ENCODE assay signal across 8 cellular contexts in genomic region chr3:71542548-71543370, GRCh38. TPM values are rescaled to one million over a fixed set of nuclear protein-coding genes. Genes with fewer than 3 reads are reported as not detected.
DNase-seq lines count a peak whose midpoint lies in the region; ATAC-seq and FAIRE-seq lines count a peak whose summit lies in the region.

No MANE protein-coding gene starts in this region.

- peak; percentile 70 for ATAC-seq in GM18517 (IDR thresholded peaks at IDR 0.05; ENCODE audit: unreplicated experiment)
- ATAC-seq in HG02943 (IDR thresholded peaks at IDR 0.05; ENCODE audit: low read depth, unreplicated experiment), result peak; percentile 78

- peak; percentile 22 for DNase-seq in RKO (ENCODE audit: low spot score)
- DNase-seq in mucosa of gallbladder (ENCODE audit: low spot score), result peak; percentile 72
- DNase-seq in activated gamma-delta T cell (lab: John Stamatoyannopoulos, UW), result no peak
- no peak for DNase-seq in NCI-H1930 (lab: John Stamatoyannopoulos, UW)
- DNase-seq in activated T-helper 1 cell treated with anti-CD3 and anti-CD28 coated beads, Interleukin-12 subunit alpha, Interleukin-12 subunit beta, Interleukin-2, Interleukin-4 antibody, amounts not matched to agents 30 ng/mL and 10 ng/mL and 1 ng/mL, durations not matched to agents 14 hours and 24 hours and 36 hours (ENCODE audit: low spot score), result no peak

- no peak overlapping the region for H3K27ac Mint-ChIP-seq in activated T-helper 1 cell treated with anti-CD3 and anti-CD28 coated beads, Interleukin-12 subunit alpha, Interleukin-12 subunit beta, Interleukin-2, Interleukin-4 antibody, amounts not matched to agents 30 ng/mL and 10 ng/mL and 1 ng/mL, durations not matched to agents 14 hours and 24 hours and 36 hours

- no peak overlapping the region for H3K4me3 Mint-ChIP-seq in activated T-helper 1 cell treated with anti-CD3 and anti-CD28 coated beads, Interleukin-12 subunit alpha, Interleukin-12 subunit beta, Interleukin-2, Interleukin-4 antibody, amounts not matched to agents 30 ng/mL and 10 ng/mL and 1 ng/mL, durations not matched to agents 14 hours and 24 hours and 36 hours

- intact Hi-C loops in activated T-helper 1 cell treated with anti-CD3 and anti-CD28 coated beads, Interleukin-12 subunit alpha, Interleukin-12 subunit beta, Interleukin-2, Interleukin-4 antibody, amounts not matched to agents 30 ng/mL and 10 ng/mL and 1 ng/mL, durations not matched to agents 14 hours and 24 hours and 36 hours (cut with micrococcal nuclease), result no loop called here

- FAIRE-seq in endometrium (lab: Jason Lieb, UNC), result peak; percentile 82

- peaks cover 16% of the 10 kb centered on the region for H3K27me3 Mint-ChIP-seq in activated T-helper 1 cell treated with anti-CD3 and anti-CD28 coated beads, Interleukin-12 subunit alpha, Interleukin-12 subunit beta, Interleukin-2, Interleukin-4 antibody, amounts not matched to agents 30 ng/mL and 10 ng/mL and 1 ng/mL, durations not matched to agents 14 hours and 24 hours and 36 hours (ENCODE audit: insufficient read depth)

- H3K9me3 Mint-ChIP-seq in activated T-helper 1 cell treated with anti-CD3 and anti-CD28 coated beads, Interleukin-12 subunit alpha, Interleukin-12 subunit beta, Interleukin-2, Interleukin-4 antibody, amounts not matched to agents 30 ng/mL and 10 ng/mL and 1 ng/mL, durations not matched to agents 14 hours and 24 hours and 36 hours, result no peaks in the 10 kb centered on the region

- H3K4me1 Mint-ChIP-seq in activated T-helper 1 cell treated with anti-CD3 and anti-CD28 coated beads, Interleukin-12 subunit alpha, Interleukin-12 subunit beta, Interleukin-2, Interleukin-4 antibody, amounts not matched to agents 30 ng/mL and 10 ng/mL and 1 ng/mL, durations not matched to agents 14 hours and 24 hours and 36 hours (ENCODE audit: low read depth), result no peaks in the 10 kb centered on the region

- no peaks in the 10 kb centered on the region for H3K36me3 Mint-ChIP-seq in activated T-helper 1 cell treated with anti-CD3 and anti-CD28 coated beads, Interleukin-12 subunit alpha, Interleukin-12 subunit beta, Interleukin-2, Interleukin-4 antibody, amounts not matched to agents 30 ng/mL and 10 ng/mL and 1 ng/mL, durations not matched to agents 14 hours and 24 hours and 36 hours (ENCODE audit: low read depth)

RNA-seq across cellular contexts. Expression of gene FOXP1, which starts 40.8 kb away (rescaled TPM):
- total RNA-seq in mucosa of gallbladder, result 128 TPM
- total RNA-seq in activated T-helper 1 cell treated with anti-CD3 and anti-CD28 coated beads, Interleukin-12 subunit alpha, Interleukin-12 subunit beta, Interleukin-2, Interleukin-4 antibody, amounts not matched to agents 30 ng/mL and 10 ng/mL and 1 ng/mL, durations not matched to agents 14 hours and 24 hours and 36 hours, result 94.8 and 97.6 TPM in 2 replicates

Comparison
In these comparisons a context has a peak if more than half of its experiments do, and no peak if none do; other contexts are left out.
1. DNase-seq: peak in RKO (single experiment) and mucosa of gallbladder (single experiment); none in activated gamma-delta T cell (single experiment), NCI-H1930 (0 of 2) and activated T-helper 1 cell treated with anti-CD3 and anti-CD28 coated beads, Interleukin-12 subunit alpha, Interleukin-12 subunit beta, Interleukin-2, Interleukin-4 antibody, amounts not matched to agents 30 ng/mL and 10 ng/mL and 1 ng/mL, durations not matched to agents 14 hours and 24 hours and 36 hours (single experiment).